12 cellular contexts compared by ENCODE assay signal in genomic region chr19:55069859-55070225, GRCh38. TPM values are rescaled to one million over a fixed set of nuclear protein-coding genes. Genes with fewer than 3 reads are reported as not detected.
DNase-seq lines count a peak whose midpoint lies in the region; ATAC-seq, FAIRE-seq and TF ChIP-seq lines count a peak whose summit lies in the region.
"Had no signal": no experiment of that assay in that cellular context is flagged by ENCODE, and none has a peak within 500 bp of the region (broad histone marks: within the 10 kb centered on the region; RNA-seq: fewer than 3 reads in every experiment).

No MANE protein-coding gene starts in this region.

- H3K4me2 ChIP-seq in K562 (ENCODE audit: insufficient read depth, low read length): peak overlapping the region; percentile 86

- H3K79me2 ChIP-seq in K562 (ENCODE audit: control insufficient read depth, insufficient read depth, low read length): no peaks in the 10 kb centered on the region

- TF ChIP-seq RAD21 in K562 (CRISPR knock-in tag; conservative IDR thresholded peaks at IDR 0.05 in 1 of 2, IDR thresholded peaks at IDR 0.05 in 1 of 2): no peak

- H3K4me3 Mint-ChIP-seq in activated T-cell treated with anti-CD3 and anti-CD28 coated beads, Interleukin-2, amount 50 U/mL, for 72 hours: peak overlapping the region; percentile 28 to 72
- no peak overlapping the region for H3K4me3 Mint-ChIP-seq in activated T-cell treated with anti-CD3 and anti-CD28 coated beads, Interleukin-2, amount 50 U/mL, for 24 hours
- peak overlapping the region; percentile 90 for H3K4me3 Mint-ChIP-seq in type B pancreatic cell

- H3K4me1 ChIP-seq in K562 (replicated peaks in 1 of 2; ENCODE audit: control insufficient read depth in 2 of 2, insufficient read depth in 2 of 2, low read length in 2 of 2) (peaks cover 19 to 21% of the 10 kb centered on the region in 2 experiments), lower lobe of right lung (peaks cover 6% of the 10 kb centered on the region), tibial nerve (peaks cover 0 to 9% (median 0%) of the 10 kb centered on the region in 4 donors)

- H4K20me1 ChIP-seq in K562 (replicated peaks; ENCODE audit: control insufficient read depth, insufficient read depth, low read length): no peaks in the 10 kb centered on the region

- ATAC-seq in activated T-cell treated with anti-CD3 and anti-CD28 coated beads, Interleukin-2, amount 50 U/mL, for 72 hours (replicated peaks in 1 of 2): no peak
- ATAC-seq in K562 (no peak), lower lobe of right lung (no peak), HG03045 (IDR thresholded peaks at IDR 0.05; ENCODE audit: unreplicated experiment) (no peak)

- H3K36me3 ChIP-seq in K562 (ENCODE audit: control insufficient read depth, insufficient read depth, low read length): no peaks in the 10 kb centered on the region
- H3K36me3 ChIP-seq in lower lobe of right lung: no peaks in the 10 kb centered on the region
- no peaks in the 10 kb centered on the region for H3K36me3 ChIP-seq in tibial nerve

- in situ Hi-C loops in K562 (cut with MboI): no loop called here

- no peak for TF ChIP-seq POLR2A in K562 (conservative IDR thresholded peaks at IDR 0.05)
- no peak for TF ChIP-seq POLR2A in tibial nerve (IDR thresholded peaks at IDR 0.05)

- H3K4me1 Mint-ChIP-seq in activated T-cell treated with anti-CD3 and anti-CD28 coated beads, Interleukin-2, amount 50 U/mL, for 72 hours (ENCODE audit: low read depth): peaks cover 8% of the 10 kb centered on the region
- H3K4me1 Mint-ChIP-seq in activated T-cell treated with anti-CD3 and anti-CD28 coated beads, Interleukin-2, amount 50 U/mL, for 24 hours (ENCODE audit: low read depth): peaks cover 12% of the 10 kb centered on the region
- H3K4me1 Mint-ChIP-seq in type B pancreatic cell (ENCODE audit: unreplicated experiment): peaks cover 9% of the 10 kb centered on the region

- no peak overlapping the region for H3K27ac Mint-ChIP-seq in activated T-cell treated with anti-CD3 and anti-CD28 coated beads, Interleukin-2, amount 50 U/mL, for 72 hours
- H3K27ac Mint-ChIP-seq in activated T-cell treated with anti-CD3 and anti-CD28 coated beads, Interleukin-2, amount 50 U/mL, for 24 hours: no peak overlapping the region
- peak overlapping the region; percentile 99 for H3K27ac Mint-ChIP-seq in type B pancreatic cell

- H3K9me3 Mint-ChIP-seq in activated T-cell treated with anti-CD3 and anti-CD28 coated beads, Interleukin-2, amount 50 U/mL, for 72 hours: peaks cover 2% of the 10 kb centered on the region in 2 donors
- no peaks in the 10 kb centered on the region for H3K9me3 Mint-ChIP-seq in activated T-cell treated with anti-CD3 and anti-CD28 coated beads, Interleukin-2, amount 50 U/mL, for 24 hours
- H3K9me3 Mint-ChIP-seq in type B pancreatic cell: no peaks in the 10 kb centered on the region

- H3K9me3 ChIP-seq in K562 (replicated peaks; ENCODE audit: control insufficient read depth, insufficient read depth, low read depth, low read length) (no peaks in the 10 kb centered on the region), lower lobe of right lung (no peaks in the 10 kb centered on the region), tibial nerve (peaks cover 0 to 14% (median 0%) of the 10 kb centered on the region in 4 donors)

- H3K27me3 Mint-ChIP-seq in activated T-cell treated with anti-CD3 and anti-CD28 coated beads, Interleukin-2, amount 50 U/mL, for 72 hours (ENCODE audit: low read depth): peaks cover 58% of the 10 kb centered on the region
- peaks cover 74% of the 10 kb centered on the region for H3K27me3 Mint-ChIP-seq in activated T-cell treated with anti-CD3 and anti-CD28 coated beads, Interleukin-2, amount 50 U/mL, for 24 hours
- peaks cover 71% of the 10 kb centered on the region for H3K27me3 Mint-ChIP-seq in type B pancreatic cell

- POLR2A ChIA-PET in K562 (lab: Yijun Ruan, JAX): interaction anchor here (1.0 to 5.9 kb wide), 2 partner anchors 10 to 24 kb away, joined by 3 to 32 read pairs; no protein-coding TSS in a partner anchor

- H3K4me3 ChIP-seq in K562 (no peak overlapping the region), lower lobe of right lung (peak overlapping the region; percentile 44), tibial nerve (no peak overlapping the region)

- peaks cover 8% of the 10 kb centered on the region in 2 experiments; a peak in 4 of 5 replicates for H3K27me3 ChIP-seq in K562 (ENCODE audit: control insufficient read depth in 2 of 2, insufficient read depth in 2 of 2, low read length in 2 of 2)
- H3K27me3 ChIP-seq in lower lobe of right lung (ENCODE audit: low read depth): peaks cover 25% of the 10 kb centered on the region
- peaks cover 0 to 82% of the 10 kb centered on the region in 2 donors for H3K27me3 ChIP-seq in tibial nerve

- no peak overlapping the region for H3K9ac ChIP-seq in K562 (ENCODE audit: insufficient read depth in 1 of 2, low read depth in 2 of 2, low read length in 2 of 2)

- intact Hi-C loops in K562 (cut with micrococcal nuclease): no loop called here
- intact Hi-C loops in lower lobe of right lung (cut with DNase I): no loop called here

- WGBS in K562 (ENCODE audit: insufficient coverage, low coverage, missing lambda C conversion rate): 49% methylated on average over 3 of the region's 3 CpGs
- 88 to 92% methylated on average over 3 of the region's 3 CpGs for WGBS in tibial nerve, 2 donors

- no peak for DNase-seq in activated T-cell treated with anti-CD3 and anti-CD28 coated beads, Interleukin-2, amount 50 U/mL, for 72 hours
- DNase-seq in activated T-cell treated with anti-CD3 and anti-CD28 coated beads, Interleukin-2, amount 50 U/mL, for 24 hours: no peak
- DNase-seq in K562 (ENCODE audit: extremely low read depth in 1 of 4, low spot score in 3 of 4) (no peak), lower lobe of right lung (no peak), type B pancreatic cell (ENCODE audit: extremely low spot score, unreplicated experiment) (no peak), tibial nerve (ENCODE audit: low spot score in 2 of 2) (no peak)
- no peak for DNase-seq in central memory CD4-positive, alpha-beta T cell
- DNase-seq: ACHN, caudate nucleus, NCI-H226 had no signal

- no peak for TF ChIP-seq EP300 in K562 (IDR thresholded peaks at IDR 0.05; ENCODE audit: low read length)
- no peak for TF ChIP-seq EP300 in tibial nerve (IDR thresholded peaks at IDR 0.05)

- no peaks in the 10 kb centered on the region for H3K9me1 ChIP-seq in K562 (ENCODE audit: control insufficient read depth, insufficient read depth, low read length)

- 0 out of 2 replicates have a peak overlapping the region, but pooled peaks have one; percentile 88 for H2AFZ ChIP-seq in K562 (ENCODE audit: low read depth, low read length)

- no peak for TF ChIP-seq CTCF in K562 (IDR thresholded peaks at IDR 0.05 in 2 of 3, conservative IDR thresholded peaks at IDR 0.05 in 1 of 3; ENCODE audit: insufficient read depth in 2 of 3, low read depth in 1 of 3, low read length in 3 of 3)
- no peak for TF ChIP-seq CTCF in lower lobe of right lung (IDR thresholded peaks at IDR 0.05)
- TF ChIP-seq CTCF in type B pancreatic cell (conservative IDR thresholded peaks at IDR 0.05): no peak
- no peak for TF ChIP-seq CTCF in tibial nerve (IDR thresholded peaks at IDR 0.05)

- no TSS peak for BruUV-seq in K562 (replicated peaks; lab: Mats Ljungman, UMichigan)

- no peak for FAIRE-seq in K562 (lab: Jason Lieb, UNC)

- H3K36me3 Mint-ChIP-seq in activated T-cell treated with anti-CD3 and anti-CD28 coated beads, Interleukin-2, amount 50 U/mL, for 72 hours (ENCODE audit: insufficient read depth in 2 of 2): no peaks in the 10 kb centered on the region
- H3K36me3 Mint-ChIP-seq in activated T-cell treated with anti-CD3 and anti-CD28 coated beads, Interleukin-2, amount 50 U/mL, for 24 hours (ENCODE audit: low read depth): no peaks in the 10 kb centered on the region
- no peaks in the 10 kb centered on the region for H3K36me3 Mint-ChIP-seq in type B pancreatic cell

- CTCF ChIA-PET in K562 (lab: Yijun Ruan, JAX; ENCODE audit: low intra/inter-chr PET ratio): no interaction called here

- H3K27ac ChIP-seq in K562 (ENCODE audit: extremely low read depth, low read depth, low read length) (no peak overlapping the region), lower lobe of right lung (peak overlapping the region; percentile 73), tibial nerve (no peak overlapping the region)

RNA-seq across cellular contexts. Expression of gene EPS8L1, which starts 5.8 kb away (rescaled TPM):
- 1 to 10 TPM; 3.8 to 5.3 TPM for total RNA-seq in activated T-cell treated with anti-CD3 and anti-CD28 coated beads, Interleukin-2, amount 50 U/mL, for 72 hours
- 21.2 and 53.9 TPM in 2 replicates for total RNA-seq in K562 (2011; cell fraction: chromatin; rRNA removed; ENCODE audit: low replicate concordance)
- 25.4 and 29.5 TPM in 2 replicates for total RNA-seq in K562 (2011; cell fraction: nucleolus; rRNA removed)
- total RNA-seq in K562 (2011; cell fraction: nucleoplasm; rRNA removed): 24.6 and 30.8 TPM in 2 replicates
- total RNA-seq in K562 (2014; rRNA removed): 18.1 and 21.3 TPM in 2 replicates
- 6.8 and 8.0 TPM in 2 replicates for total RNA-seq in K562 (2014; rRNA removed; fragmentation: Illumina TruSeq; extraction: Trizol)
- total RNA-seq in K562 (2015; rRNA removed; fragmentation: Illumina TruSeq; extraction: Trizol): 9.6 and 11.5 TPM in 2 replicates
- total RNA-seq in K562 (2021): 17.3 and 18.9 TPM in 2 replicates
- polyA plus RNA-seq in K562 (2011; rRNA removed): 11.9 and 13.2 TPM in 2 replicates
- 9.1 and 15.2 TPM in 2 replicates for polyA plus RNA-seq in K562 (2011; cell fraction: cytosol; rRNA removed)
- polyA plus RNA-seq in K562 (2011; cell fraction: nucleus; rRNA removed): 39.1 and 62.6 TPM in 2 replicates
- polyA plus RNA-seq in K562 (2012): 22.7 and 23.7 TPM in 2 replicates
- polyA plus RNA-seq in K562 (2014; fragmentation: Illumina TruSeq; extraction: Trizol): 13.5 and 14.0 TPM in 2 replicates
- polyA plus RNA-seq in K562 (2014; fragmentation: Nextera tagmentation; extraction: Ambion mirVana): under 1 TPM; 0.35 to 0.59 TPM
- 15.9 and 22.1 TPM in 2 replicates for polyA plus RNA-seq in K562 (2014; rRNA removed)
- 3.1 and 7.7 TPM in 2 replicates for polyA minus RNA-seq in K562 (2011; rRNA and poly(A)+ RNA removed)
- polyA minus RNA-seq in K562 (2011; cell fraction: cytosol; rRNA and poly(A)+ RNA removed): 5.2 and 6.4 TPM in 2 replicates
- 10.0 and 12.8 TPM in 2 replicates for polyA minus RNA-seq in K562 (2011; cell fraction: nucleus; rRNA and poly(A)+ RNA removed)
- total RNA-seq in lower lobe of right lung: 28.1 TPM
- 54.0 and 116 TPM in 2 replicates for total RNA-seq in type B pancreatic cell (ENCODE audit: low replicate concordance)
- 1 to 10 TPM in 1 of 4 donors, under 1 TPM in 1, not detected in 2; 0.44 to 1.2 TPM for total RNA-seq in tibial nerve

RNA-seq across cellular contexts. Expression of gene RDH13, which starts 6.9 kb away (rescaled TPM):
- total RNA-seq in activated T-cell treated with anti-CD3 and anti-CD28 coated beads, Interleukin-2, amount 50 U/mL, for 72 hours: 10 to 100 TPM; 11.5 to 13.8 TPM
- 86.2 and 226 TPM in 2 replicates for total RNA-seq in K562 (2011; cell fraction: chromatin; rRNA removed; ENCODE audit: low replicate concordance)
- 132 and 156 TPM in 2 replicates for total RNA-seq in K562 (2011; cell fraction: nucleolus; rRNA removed)
- total RNA-seq in K562 (2011; cell fraction: nucleoplasm; rRNA removed): 101 and 114 TPM in 2 replicates
- total RNA-seq in K562 (2014; rRNA removed) (63.2 and 78.7 TPM in 2 replicates), K562 (2014; rRNA removed; fragmentation: Illumina TruSeq; extraction: Trizol) (25.8 and 29.2 TPM in 2 replicates), K562 (2015; rRNA removed; fragmentation: Illumina TruSeq; extraction: Trizol) (41.9 and 43.3 TPM in 2 replicates), K562 (2021) (65.7 and 70.3 TPM in 2 replicates), lower lobe of right lung (26.0 TPM), type B pancreatic cell (ENCODE audit: low replicate concordance) (37.9 and 74.9 TPM in 2 replicates), tibial nerve (10 to 100 TPM in 2 of 4 donors, 1 to 10 TPM in 2; 6.3 to 25.7 (median 12.7) TPM)
- polyA plus RNA-seq in K562 (2011; rRNA removed) (23.3 and 28.6 TPM in 2 replicates), K562 (2014; fragmentation: Illumina TruSeq; extraction: Trizol) (39.5 and 44.9 TPM in 2 replicates), K562 (2014; fragmentation: Nextera tagmentation; extraction: Ambion mirVana) (1 to 10 TPM; 7.5 to 9.8 TPM), K562 (2014; rRNA removed) (51.2 and 53.8 TPM in 2 replicates)
- 19.8 and 50.7 TPM in 2 replicates for polyA plus RNA-seq in K562 (2011; cell fraction: cytosol; rRNA removed)
- polyA plus RNA-seq in K562 (2011; cell fraction: nucleus; rRNA removed): 75.3 and 114 TPM in 2 replicates
- polyA plus RNA-seq in K562 (2012): 36.1 and 51.9 TPM in 2 replicates
- polyA minus RNA-seq in K562 (2011; rRNA and poly(A)+ RNA removed): 19.9 and 43.3 TPM in 2 replicates
- 18.3 and 33.0 TPM in 2 replicates for polyA minus RNA-seq in K562 (2011; cell fraction: cytosol; rRNA and poly(A)+ RNA removed)
- 32.5 and 38.9 TPM in 2 replicates for polyA minus RNA-seq in K562 (2011; cell fraction: nucleus; rRNA and poly(A)+ RNA removed)

RNA-seq across cellular contexts. Expression of gene GP6, which starts 31.8 kb away (rescaled TPM):
- under 1 TPM; 0.24 to 0.39 TPM for total RNA-seq in activated T-cell treated with anti-CD3 and anti-CD28 coated beads, Interleukin-2, amount 50 U/mL, for 72 hours
- total RNA-seq in K562 (2011; cell fraction: chromatin; rRNA removed; ENCODE audit: low replicate concordance): 21.2 and 44.5 TPM in 2 replicates
- 22.6 and 39.5 TPM in 2 replicates for total RNA-seq in K562 (2011; cell fraction: nucleolus; rRNA removed)
- 29.0 and 50.9 TPM in 2 replicates for total RNA-seq in K562 (2011; cell fraction: nucleoplasm; rRNA removed)
- 9.7 and 14.7 TPM in 2 replicates for total RNA-seq in K562 (2014; rRNA removed)
- 5.7 and 7.3 TPM in 2 replicates for total RNA-seq in K562 (2014; rRNA removed; fragmentation: Illumina TruSeq; extraction: Trizol)
- 3.1 and 3.2 TPM in 2 replicates for total RNA-seq in K562 (2015; rRNA removed; fragmentation: Illumina TruSeq; extraction: Trizol)
- 13.8 and 21.1 TPM in 2 replicates for total RNA-seq in K562 (2021)
- 4.6 and 15.8 TPM in 2 replicates for polyA plus RNA-seq in K562 (2011; rRNA removed)
- polyA plus RNA-seq in K562 (2011; cell fraction: cytosol; rRNA removed): 4.3 and 28.1 TPM in 2 replicates
- 3.8 and 33.4 TPM in 2 replicates for polyA plus RNA-seq in K562 (2011; cell fraction: nucleus; rRNA removed)
- polyA plus RNA-seq in K562 (2012): 6.4 and 10.7 TPM in 2 replicates
- polyA plus RNA-seq in K562 (2014; fragmentation: Illumina TruSeq; extraction: Trizol): 19.6 and 26.5 TPM in 2 replicates
- polyA plus RNA-seq in K562 (2014; fragmentation: Nextera tagmentation; extraction: Ambion mirVana): 1 to 10 TPM; 5.4 to 5.7 TPM
- 12.4 and 17.5 TPM in 2 replicates for polyA plus RNA-seq in K562 (2014; rRNA removed)
- 1.9 and 8.0 TPM in 2 replicates for polyA minus RNA-seq in K562 (2011; rRNA and poly(A)+ RNA removed)
- polyA minus RNA-seq in K562 (2011; cell fraction: cytosol; rRNA and poly(A)+ RNA removed): 3.7 and 9.2 TPM in 2 replicates
- 1.9 and 6.6 TPM in 2 replicates for polyA minus RNA-seq in K562 (2011; cell fraction: nucleus; rRNA and poly(A)+ RNA removed)
- total RNA-seq in lower lobe of right lung: 0.95 TPM
- 0.22 and 0.93 TPM in 2 replicates for total RNA-seq in type B pancreatic cell (ENCODE audit: low replicate concordance)
- 1 to 10 TPM in 1 of 4 donors, not detected in 3; 1.5 TPM for total RNA-seq in tibial nerve
- total RNA-seq: left lobe of liver had no signal

RNA-seq across cellular contexts. Expression of gene PPP1R12C, which starts 47.6 kb away (rescaled TPM):
- 10 to 100 TPM; 65.7 to 71.6 TPM for total RNA-seq in activated T-cell treated with anti-CD3 and anti-CD28 coated beads, Interleukin-2, amount 50 U/mL, for 72 hours
- total RNA-seq in K562 (2011; cell fraction: chromatin; rRNA removed; ENCODE audit: low replicate concordance): 103 and 282 TPM in 2 replicates
- 185 and 189 TPM in 2 replicates for total RNA-seq in K562 (2011; cell fraction: nucleolus; rRNA removed)
- 126 and 131 TPM in 2 replicates for total RNA-seq in K562 (2011; cell fraction: nucleoplasm; rRNA removed)
- total RNA-seq in K562 (2014; rRNA removed) (93.5 and 119 TPM in 2 replicates), K562 (2014; rRNA removed; fragmentation: Illumina TruSeq; extraction: Trizol) (16.3 and 21.9 TPM in 2 replicates), K562 (2015; rRNA removed; fragmentation: Illumina TruSeq; extraction: Trizol) (54.1 and 54.3 TPM in 2 replicates), K562 (2021) (89.7 and 110 TPM in 2 replicates), lower lobe of right lung (103 TPM), type B pancreatic cell (ENCODE audit: low replicate concordance) (102 and 113 TPM in 2 replicates), tibial nerve (100 to 1,000 TPM; 113 to 270 (median 180) TPM)
- polyA plus RNA-seq in K562 (2011; rRNA removed) (31.6 and 39.7 TPM in 2 replicates), K562 (2014; fragmentation: Illumina TruSeq; extraction: Trizol) (33.7 and 54.3 TPM in 2 replicates), K562 (2014; fragmentation: Nextera tagmentation; extraction: Ambion mirVana) (1 to 10 TPM; 1.8 to 2.7 TPM), K562 (2014; rRNA removed) (125 and 136 TPM in 2 replicates)
- polyA plus RNA-seq in K562 (2011; cell fraction: cytosol; rRNA removed): 21.4 and 48.7 TPM in 2 replicates
- 238 and 450 TPM in 2 replicates for polyA plus RNA-seq in K562 (2011; cell fraction: nucleus; rRNA removed)
- 76.7 and 102 TPM in 2 replicates for polyA plus RNA-seq in K562 (2012)
- 5.9 and 7.7 TPM in 2 replicates for polyA minus RNA-seq in K562 (2011; rRNA and poly(A)+ RNA removed)
- polyA minus RNA-seq in K562 (2011; cell fraction: cytosol; rRNA and poly(A)+ RNA removed): 15.9 and 20.8 TPM in 2 replicates
- polyA minus RNA-seq in K562 (2011; cell fraction: nucleus; rRNA and poly(A)+ RNA removed): 53.1 and 57.2 TPM in 2 replicates
